Comparison of ENCODE assay signal across 26 cellular contexts in genomic region chr7:118436663-118437062, GRCh38.
"Had no signal": no experiment of that assay in that cellular context is flagged by ENCODE, and none has a peak within 500 bp of the region (broad histone marks: within the 10 kb centered on the region; RNA-seq: fewer than 3 reads in every experiment).

No MANE protein-coding gene starts in this region.

- H3K4me1 ChIP-seq: ascending aorta, breast epithelium, colonic mucosa, esophagus squamous epithelium, gastroesophageal sphincter had no signal

- DNase-seq: activated CD4-positive, alpha-beta memory T cell treated with anti-CD3 and anti-CD28 coated beads, Interleukin-2, amount 10 ng/mL, durations not matched to agents 7 days and 5 days; activated CD4-positive, alpha-beta T cell treated with anti-CD3 and anti-CD28 coated beads for 1 hour; activated CD4-positive, alpha-beta T cell treated with anti-CD3 and anti-CD28 coated beads for 4 hours; activated CD4-positive, alpha-beta T cell treated with anti-CD3 and anti-CD28 coated beads, Interleukin-2, amount 10 ng/mL, durations not matched to agents 7 days and 5 days; activated CD4-positive, alpha-beta T cell treated with anti-CD3 and anti-CD28 coated beads, Interleukin-2, amount 50 U/mL, for 4 hours; activated CD8-positive, alpha-beta memory T cell treated with anti-CD3 and anti-CD28 coated beads, Interleukin-2, amount 50 U/mL, for 48 hours; activated gamma-delta T cell; activated naive CD4-positive, alpha-beta T cell; activated naive CD4-positive, alpha-beta T cell treated with anti-CD3 and anti-CD28 coated beads, Interleukin-2, amount 10 ng/mL, durations not matched to agents 7 days and 5 days; activated naive CD8-positive, alpha-beta T cell treated with anti-CD3 and anti-CD28 coated beads, Interleukin-2, amount 10 ng/mL, durations not matched to agents 7 days and 5 days; activated T-cell treated with anti-CD3 and anti-CD28 coated beads for 4 hours; activated T-cell treated with anti-CD3 and anti-CD28 coated beads, Interleukin-2, amount 50 U/mL, for 24 hours; activated T-cell treated with anti-CD3 and anti-CD28 coated beads, Interleukin-2, amount 50 U/mL, for 72 hours; central memory CD4-positive, alpha-beta T cell; cerebellar nuclear complex; colonic mucosa; effector CD8-positive, alpha-beta T cell; esophagus squamous epithelium; foreskin melanocyte; T-helper 17 cell had no signal

- H3K27ac ChIP-seq: ascending aorta, breast epithelium, cardiac muscle cell, colonic mucosa, epithelial cell of prostate, esophagus squamous epithelium, gastroesophageal sphincter had no signal

- ATAC-seq: activated naive CD4-positive, alpha-beta T cell treated with anti-CD3 and anti-CD28 coated beads, Interleukin-2, amount 50 U/mL, for 72 hours; activated T-cell treated with anti-CD3 and anti-CD28 coated beads, Interleukin-2, amount 50 U/mL, for 72 hours; gastroesophageal sphincter; T-helper 17 cell had no signal

- H3K9me3 ChIP-seq: colonic mucosa had no signal

- H3K27me3 ChIP-seq: ascending aorta, breast epithelium, cardiac muscle cell, colonic mucosa, esophagus squamous epithelium, gastroesophageal sphincter had no signal

- H3K36me3 ChIP-seq: ascending aorta, breast epithelium, cardiac muscle cell, colonic mucosa, esophagus squamous epithelium, gastroesophageal sphincter had no signal

- H3K4me3 ChIP-seq: ascending aorta, breast epithelium, cardiac muscle cell, colonic mucosa, esophagus squamous epithelium, gastroesophageal sphincter had no signal
